Comparison of ENCODE assay signal across 18 cellular contexts in the genomic region with DNA sequence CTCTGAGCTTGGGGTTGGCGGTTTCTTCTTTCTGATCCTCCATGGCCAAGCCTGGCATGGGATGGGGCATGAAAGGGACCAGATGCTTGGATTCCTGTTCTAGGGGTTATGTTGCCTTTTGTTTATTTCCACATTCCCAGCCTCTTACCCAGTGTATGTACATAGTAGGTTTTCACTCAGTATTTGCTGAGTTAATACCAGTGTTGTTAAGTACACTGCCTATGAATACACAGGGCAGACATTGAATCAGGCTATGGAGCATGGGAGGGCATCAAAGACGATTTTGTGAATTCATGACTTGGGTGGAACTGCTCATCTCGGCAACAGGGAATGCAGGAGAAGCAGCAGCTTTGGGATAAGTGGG. TPM values are rescaled to one million over a fixed set of nuclear protein-coding genes. Genes with fewer than 3 reads are reported as not detected.
DNase-seq lines count a peak whose midpoint lies in the region; ATAC-seq and TF ChIP-seq lines count a peak whose summit lies in the region.
"Had no signal": no experiment of that assay in that cellular context is flagged by ENCODE, and none has a peak within 500 bp of the region (broad histone marks: within the 10 kb centered on the region; RNA-seq: fewer than 3 reads in every experiment).

No MANE protein-coding gene starts in this region.

- TF ChIP-seq EP300 in sigmoid colon (IDR thresholded peaks at IDR 0.05), result no peak

- no peaks in the 10 kb centered on the region for H3K27me3 Mint-ChIP-seq in activated naive CD4-positive, alpha-beta T cell treated with anti-CD3 and anti-CD28 coated beads for 36 hours (ENCODE audit: low read depth)
- H3K27me3 Mint-ChIP-seq: stimulated activated memory B cell treated with anti-CD40 and anti-IgM and Interleukin-4, amounts not matched to agents 10 μg/mL and 1 μg/mL and 100 μg/mL, for 72 hours had no signal

- no peaks in the 10 kb centered on the region for H3K36me3 ChIP-seq in esophagus squamous epithelium
- no peaks in the 10 kb centered on the region for H3K36me3 ChIP-seq in sigmoid colon
- no peaks in the 10 kb centered on the region for H3K36me3 ChIP-seq in testis (ENCODE audit: low read depth, missing control alignments)
- H3K36me3 ChIP-seq: MG63 had no signal

- H3K36me3 Mint-ChIP-seq in activated naive CD4-positive, alpha-beta T cell treated with anti-CD3 and anti-CD28 coated beads for 36 hours (ENCODE audit: low read depth), result no peaks in the 10 kb centered on the region
- H3K36me3 Mint-ChIP-seq: stimulated activated memory B cell treated with anti-CD40 and anti-IgM and Interleukin-4, amounts not matched to agents 10 μg/mL and 1 μg/mL and 100 μg/mL, for 72 hours had no signal

- H3K9me3 ChIP-seq in esophagus squamous epithelium, result no peaks in the 10 kb centered on the region
- H3K9me3 ChIP-seq in sigmoid colon, result no peaks in the 10 kb centered on the region
- H3K9me3 ChIP-seq in testis, result no peaks in the 10 kb centered on the region
- H3K9me3 ChIP-seq: MG63 had no signal

- TF ChIP-seq CTCF in esophagus squamous epithelium (IDR thresholded peaks at IDR 0.05), result no peak
- no peak for TF ChIP-seq CTCF in sigmoid colon (IDR thresholded peaks at IDR 0.05)
- no peak for TF ChIP-seq CTCF in testis (IDR thresholded peaks at IDR 0.05)

- H3K4me1 Mint-ChIP-seq in activated naive CD4-positive, alpha-beta T cell treated with anti-CD3 and anti-CD28 coated beads for 36 hours (ENCODE audit: low read depth), result no peaks in the 10 kb centered on the region

- DNase-seq in left ventricle myocardium superior (no peak), Right ventricle myocardium inferior (ENCODE audit: missing footprints) (no peak), esophagus squamous epithelium (lab: John Stamatoyannopoulos, UW) (no peak), sigmoid colon (no peak), testis (no peak), A172 (ENCODE audit: low spot score) (no peak)
- no peak for DNase-seq in activated naive CD4-positive, alpha-beta T cell treated with anti-CD3 and anti-CD28 coated beads for 36 hours
- DNase-seq: activated CD4-positive, CD25-positive, alpha-beta regulatory T cell; activated effector memory CD4-positive, alpha-beta T cell treated with Interleukin-2 at 50 U/mL for 16 hours; amygdala; NCI-H187; stimulated activated CD4-positive, alpha-beta T cell treated with anti-CD3 and anti-CD28 coated beads, Interleukin-12 subunit alpha, Interleukin-12 subunit beta, amount 100 ng/mL, for 4 hours had no signal

- no peak for TF ChIP-seq POLR2A in esophagus squamous epithelium (IDR thresholded peaks at IDR 0.05)
- TF ChIP-seq POLR2A in sigmoid colon (IDR thresholded peaks at IDR 0.05), result no peak
- TF ChIP-seq POLR2A in GM18505 (IDR thresholded peaks at IDR 0.05; ENCODE audit: borderline replicate concordance, extremely low read depth, insufficient read depth, insufficient read length), result no peak
- no peak for TF ChIP-seq POLR2A in testis (IDR thresholded peaks at IDR 0.05)

- intact Hi-C loops in left ventricle myocardium superior (cut with micrococcal nuclease) (no loop called here), Right ventricle myocardium inferior (cut with DNase I) (loop anchor here (1.0 kb wide), 1 partner anchor 56 kb away; no protein-coding TSS in a partner anchor), esophagus squamous epithelium (cut with DNase I) (no loop called here), sigmoid colon (cut with DNase I) (no loop called here), testis (cut with DNase I; ENCODE audit: low total_unique reads) (no loop called here)
- intact Hi-C loops in activated naive CD4-positive, alpha-beta T cell treated with anti-CD3 and anti-CD28 coated beads for 36 hours (cut with micrococcal nuclease), result no loop called here

- H3K4me3 Mint-ChIP-seq in activated naive CD4-positive, alpha-beta T cell treated with anti-CD3 and anti-CD28 coated beads for 36 hours, result no peak overlapping the region
- H3K4me3 Mint-ChIP-seq: stimulated activated memory B cell treated with anti-CD40 and anti-IgM and Interleukin-4, amounts not matched to agents 10 μg/mL and 1 μg/mL and 100 μg/mL, for 72 hours; T-helper 2 cell treated with Interferon-gamma antibody and Interleukin-4, amounts not matched to agents 5 μg/mL and 100 μg/mL, for 36 hours had no signal

- CTCF ChIA-PET in activated naive CD4-positive, alpha-beta T cell treated with anti-CD3 and anti-CD28 coated beads for 36 hours (lab: Charles Lee), result interaction anchor here (0.7 kb wide), 2 partner anchors 57 to 132 kb away, joined by 3 read pairs; a partner anchor contains a TSS

- H3K27ac ChIP-seq in esophagus squamous epithelium (peak overlapping the region in 3 of 4 donors; percentile 14 to 76 (median 69)), sigmoid colon (peak overlapping the region; percentile 39 to 80 (median 45)), testis (peak overlapping the region in 1 of 2 donors; percentile 29)
- H3K27ac ChIP-seq: parathyroid adenoma had no signal

- H3K4me3 ChIP-seq in esophagus squamous epithelium (no peak overlapping the region), sigmoid colon (no peak overlapping the region), testis (no peak overlapping the region)
- H3K4me3 ChIP-seq: MG63 had no signal

- H3K4me1 ChIP-seq in esophagus squamous epithelium, result peaks cover 6 to 36% (median 15%) of the 10 kb centered on the region in 3 donors
- H3K4me1 ChIP-seq in sigmoid colon, result peaks cover 0 to 21% (median 15%) of the 10 kb centered on the region in 4 donors
- peaks cover 8% of the 10 kb centered on the region for H3K4me1 ChIP-seq in testis

- no peaks in the 10 kb centered on the region for H3K9me3 Mint-ChIP-seq in activated naive CD4-positive, alpha-beta T cell treated with anti-CD3 and anti-CD28 coated beads for 36 hours
- H3K9me3 Mint-ChIP-seq: T-helper 2 cell treated with Interferon-gamma antibody and Interleukin-4, amounts not matched to agents 5 μg/mL and 100 μg/mL, for 36 hours had no signal

- ATAC-seq in left ventricle myocardium superior (peak; percentile 1), Right ventricle myocardium inferior (no peak), GM18505 (IDR thresholded peaks at IDR 0.05; ENCODE audit: unreplicated experiment) (no peak)
- ATAC-seq: HepG2 had no signal

- 40 to 58% methylated on average over 3 of the region's 3 CpGs for WGBS in esophagus squamous epithelium, 2 donors
- WGBS in sigmoid colon, 2 donors, result 79 to 81% methylated on average over 3 of the region's 3 CpGs
- 80 to 85% methylated on average over 3 of the region's 3 CpGs for whole genome bisulfite sequencing in testis, 2 donors

- no peak overlapping the region for H3K27ac Mint-ChIP-seq in activated naive CD4-positive, alpha-beta T cell treated with anti-CD3 and anti-CD28 coated beads for 36 hours
- H3K27ac Mint-ChIP-seq: stimulated activated memory B cell treated with anti-CD40 and anti-IgM and Interleukin-4, amounts not matched to agents 10 μg/mL and 1 μg/mL and 100 μg/mL, for 72 hours; T-helper 2 cell treated with Interferon-gamma antibody and Interleukin-4, amounts not matched to agents 5 μg/mL and 100 μg/mL, for 36 hours had no signal

- H3K27me3 ChIP-seq in esophagus squamous epithelium, result no peaks in the 10 kb centered on the region
- H3K27me3 ChIP-seq in sigmoid colon, result no peaks in the 10 kb centered on the region
- H3K27me3 ChIP-seq in testis, result no peaks in the 10 kb centered on the region
- H3K27me3 ChIP-seq: MG63 had no signal

RNA-seq across cellular contexts. Expression of a gene that starts 57.4 kb away (rescaled TPM):
- total RNA-seq in left ventricle myocardium superior, result 101 TPM
- total RNA-seq in Right ventricle myocardium inferior, result 94.9 TPM
- total RNA-seq in esophagus squamous epithelium, result 1 to 10 TPM in 2 of 4 donors, under 1 TPM in 2; 0.11 to 2.7 (median 1.3) TPM
- 10 to 100 TPM in 2 of 4 donors, 1 to 10 TPM in 2; 4.3 to 20.5 (median 9.4) TPM for total RNA-seq in sigmoid colon
- polyA plus RNA-seq in sigmoid colon, result 1 to 10 TPM in 2 of 3 donors, not detected in 1; 2.4 to 3.0 TPM
- total RNA-seq in testis, result 1 to 10 TPM; 5.6 to 6.3 TPM
- 11.1 TPM for polyA plus RNA-seq in testis (ENCODE audit: insufficient read depth, low read depth, low replicate concordance)
- total RNA-seq in activated naive CD4-positive, alpha-beta T cell treated with anti-CD3 and anti-CD28 coated beads for 36 hours, result under 1 TPM in 1 of 2 experiments, not detected in 1; 0.02 TPM
- total RNA-seq in A172 (2014; rRNA removed; shearing (Covaris generic)), result 4.8 and 5.7 TPM in 2 replicates
